ENCODE assay signal across 8 cellular contexts in the genomic region with DNA sequence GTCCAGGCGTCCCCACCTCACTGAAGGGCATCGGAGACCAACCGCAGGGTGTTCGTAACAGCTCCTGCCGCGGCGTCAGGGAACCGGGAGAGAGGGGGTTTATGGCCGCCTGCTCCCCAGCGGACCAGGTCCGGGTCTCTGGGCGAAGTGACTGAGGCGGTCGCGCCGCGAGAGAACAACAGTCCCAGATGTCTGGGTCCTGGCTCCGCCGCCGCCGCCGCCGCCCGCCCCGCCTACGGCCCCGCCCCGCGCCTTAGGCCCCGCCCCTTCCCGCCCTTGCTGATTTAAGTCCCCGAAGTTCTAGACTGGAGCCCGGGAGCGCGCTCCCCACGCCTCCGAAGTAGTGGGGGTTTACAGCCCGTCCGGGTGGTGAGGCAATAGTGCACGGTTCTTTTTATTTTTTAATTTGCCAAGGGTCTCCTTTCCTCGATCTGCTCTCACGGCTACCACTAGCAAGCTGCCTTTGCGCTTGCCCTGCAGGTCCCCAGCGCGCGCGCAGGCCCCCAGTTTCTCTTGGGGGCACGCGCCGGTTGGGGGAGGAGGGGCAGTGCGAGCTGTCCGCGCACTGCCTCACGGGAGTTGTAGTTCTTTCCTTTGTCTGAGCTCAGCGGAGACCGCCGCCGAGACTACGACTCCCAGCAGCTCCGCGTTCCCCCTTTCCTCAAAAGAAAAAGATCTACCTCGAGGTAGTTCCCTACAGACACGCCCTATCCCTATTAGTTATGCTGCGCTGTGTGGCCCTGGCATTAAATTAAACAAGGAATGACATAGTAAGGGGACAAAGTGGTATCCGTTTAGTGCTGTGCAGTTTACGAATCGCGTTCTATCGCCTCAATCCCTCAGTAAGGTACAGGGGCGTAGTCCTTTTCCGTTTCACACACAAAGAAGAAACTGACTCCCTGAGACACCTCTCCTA. TPM values are rescaled to one million over a fixed set of nuclear protein-coding genes. Genes with fewer than 3 reads are reported as not detected.
DNase-seq lines count a peak whose midpoint lies in the region; ATAC-seq and TF ChIP-seq lines count a peak whose summit lies in the region.

TSS of gene PGM2L1 (minus strand) at position 190 of the 916 bp plus-strand sequence. CDS start 272 bp downstream, outside the sequence.

- H3K36me3 Mint-ChIP-seq in type B pancreatic cell, result peaks cover 3% of the 10 kb centered on the region

- H3K27ac ChIP-seq in heart right ventricle, result peak within 1 kb of the TSS; percentile 53 to 90 (median 82)

- TF ChIP-seq CTCF in GM13976 (IDR thresholded peaks at IDR 0.05; ENCODE audit: borderline replicate concordance, control extremely low read depth, extremely low read depth, insufficient read depth, missing control alignments) (no peak), heart right ventricle (IDR thresholded peaks at IDR 0.05) (no peak), type B pancreatic cell (conservative IDR thresholded peaks at IDR 0.05) (no peak)

- peak within 1 kb of the TSS; percentile 98 for H3K27ac Mint-ChIP-seq in type B pancreatic cell

- peak within 1 kb of the TSS; percentile 70 to 96 (median 84) for H3K4me3 ChIP-seq in heart right ventricle

- H3K9me3 Mint-ChIP-seq in type B pancreatic cell, result no peaks in the 10 kb centered on the region

- DNase-seq in GM13976 (ENCODE audit: low spot score), result peak; percentile 96
- peak; percentile 86 for DNase-seq in NCI-H1436 treated with DMSO at 0.1 percent for 48 hours (lab: John Stamatoyannopoulos, UW)
- peak; percentile 89 for DNase-seq in T follicular helper cell (ENCODE audit: low read depth)
- peak; percentile 86 for DNase-seq in amniotic epithelial cell (ENCODE audit: low read depth)
- peak; percentile 90 to 96 for DNase-seq in heart right ventricle
- DNase-seq in pons (ENCODE audit: low spot score), result peak; percentile 94
- DNase-seq in type B pancreatic cell (ENCODE audit: extremely low spot score, unreplicated experiment), result peak; percentile 94

- in situ Hi-C loops in GM13976 (cut with MboI; ENCODE audit: low sequenced_read_pairs, unreplicated experiment), result no loop called here

- no peaks in the 10 kb centered on the region for H3K4me1 Mint-ChIP-seq in type B pancreatic cell (ENCODE audit: unreplicated experiment)

- H3K27me3 Mint-ChIP-seq in type B pancreatic cell, result no peaks in the 10 kb centered on the region

- no peaks in the 10 kb centered on the region for H3K9me3 ChIP-seq in heart right ventricle

- WGBS in heart right ventricle, 2 donors, result 0% methylated on average over 71 of the region's 71 CpGs

- H3K27me3 ChIP-seq in heart right ventricle, result no peaks in the 10 kb centered on the region

- H3K4me3 Mint-ChIP-seq in type B pancreatic cell, result peak within 1 kb of the TSS; percentile 100

- intact Hi-C loops in heart right ventricle (cut with DNase I), result loop anchor here in 1 of 10 donors (5.0 kb wide), 1 partner anchor 94 kb away; the partner anchor contains the start of gene LIPT2

- H3K36me3 ChIP-seq in heart right ventricle, result no peaks in the 10 kb centered on the region

- H3K4me1 ChIP-seq in heart right ventricle, result peaks cover 0 to 13% (median 0%) of the 10 kb centered on the region in 9 donors

- ATAC-seq in HG02852 (IDR thresholded peaks at IDR 0.05; ENCODE audit: unreplicated experiment) (peak; percentile 94), heart right ventricle (peak; percentile 97 to 99 (median 99))

RNA-seq across cellular contexts. Expression of gene PGM2L1, which starts in this region (rescaled TPM):
- total RNA-seq in heart right ventricle, result 1 to 10 TPM in 8 of 10 donors, under 1 TPM in 2; 0.91 to 2.5 (median 1.7) TPM
- 1 to 10 TPM in 1 of 2 donors, under 1 TPM in 1; 0.81 to 1.0 TPM for polyA plus RNA-seq in heart right ventricle
- 5.0 and 10.3 TPM in 2 replicates for total RNA-seq in type B pancreatic cell (ENCODE audit: low replicate concordance)

Comparison
In these comparisons a context has a peak if more than half of its experiments do, and no peak if none do; other contexts are left out.
1. Peak in every context shown above with its lines: DNase-seq, ATAC-seq, H3K4me3 ChIP-seq and H3K27ac ChIP-seq.